In genomic region chr5:178883115-178883694, GRCh38 we compare ENCODE assay signal across 4 cellular contexts. TPM values are rescaled to one million over a fixed set of nuclear protein-coding genes. Genes with fewer than 3 reads are reported as not detected.
"Had no signal": no experiment of that assay in that cellular context is flagged by ENCODE, and none has a peak within 500 bp of the region (broad histone marks: within the 10 kb centered on the region; RNA-seq: fewer than 3 reads in every experiment).

No MANE protein-coding gene starts in this region.

RNA-seq across cellular contexts. Expression of gene ZFP2, which starts 12.5 kb away (rescaled TPM):
- total RNA-seq: activated T-helper 2 cell treated with anti-CD3 and anti-CD28 coated beads, Interferon-gamma antibody, Interleukin-2, Interleukin-4, amounts not matched to agents 10 μg/mL and 5 μg/mL and 100 μg/mL, durations not matched to agents 14 hours and 24 hours and 36 hours had no signal

RNA-seq across cellular contexts. Expression of gene ZNF454, which starts 57.8 kb away (rescaled TPM):
- total RNA-seq: activated CD8-positive, alpha-beta T cell treated with anti-CD3 and anti-CD28 coated beads for 36 hours; activated naive CD8-positive, alpha-beta T cell treated with anti-CD3 and anti-CD28 coated beads for 36 hours; activated T-helper 2 cell treated with anti-CD3 and anti-CD28 coated beads, Interferon-gamma antibody, Interleukin-2, Interleukin-4, amounts not matched to agents 10 μg/mL and 5 μg/mL and 100 μg/mL, durations not matched to agents 14 hours and 24 hours and 36 hours; SK-MEL-5 had no signal
